In the genomic region with DNA sequence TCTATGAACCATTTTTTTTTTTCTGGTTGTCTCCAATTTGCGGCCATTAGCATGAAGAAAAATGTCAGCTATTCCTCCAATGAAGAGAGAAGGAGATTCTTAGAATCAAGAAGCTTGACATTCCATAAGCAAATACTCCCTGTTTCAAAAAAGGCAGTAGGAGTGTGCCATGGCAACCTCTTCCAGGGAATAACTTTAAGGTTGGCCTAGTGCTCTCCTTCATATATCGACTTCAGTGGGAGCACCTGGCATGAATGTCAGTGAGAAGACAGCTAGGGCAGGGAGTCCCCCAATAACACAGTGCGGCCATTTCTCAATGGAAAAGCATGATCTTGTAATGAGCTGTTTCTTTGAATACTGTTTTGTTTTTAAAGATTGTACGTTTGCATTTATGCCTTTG, we compare ENCODE assay signal across 3 cellular contexts.
"Had no signal": no experiment of that assay in that cellular context is flagged by ENCODE, and none has a peak within 500 bp of the region (broad histone marks: within the 10 kb centered on the region; RNA-seq: fewer than 3 reads in every experiment).

No MANE protein-coding gene starts in this region.

- DNase-seq: GDM1, GF-D8 had no signal

- ATAC-seq: GM12878 had no signal

- H3K4me3 ChIP-seq: GM12878 had no signal
